In genomic region chr3:188687389-188687788, GRCh38 we compare ENCODE assay signal across 12 cellular contexts.
DNase-seq lines count a peak whose midpoint lies in the region; ATAC-seq, FAIRE-seq and TF ChIP-seq lines count a peak whose summit lies in the region.
"Had no signal": no experiment of that assay in that cellular context is flagged by ENCODE, and none has a peak within 500 bp of the region (broad histone marks: within the 10 kb centered on the region; RNA-seq: fewer than 3 reads in every experiment).

No MANE protein-coding gene starts in this region.

- H3K9me3 ChIP-seq in OCI-LY3 (ENCODE audit: insufficient read depth, low read length) (no peaks in the 10 kb centered on the region), endothelial cell of umbilical vein (replicated peaks; ENCODE audit: control insufficient read depth, insufficient read depth, low read length) (no peaks in the 10 kb centered on the region)
- H3K9me3 ChIP-seq: gastrocnemius medialis had no signal

- H3K9me1 ChIP-seq in endothelial cell of umbilical vein (replicated peaks; ENCODE audit: control insufficient read depth, extremely low read depth, insufficient read depth, low read length): no peaks in the 10 kb centered on the region

- peaks cover 3% of the 10 kb centered on the region for H3K27me3 Mint-ChIP-seq in GM23338 (ENCODE audit: insufficient read depth, low read depth, poor library complexity)

- no peaks in the 10 kb centered on the region for H3F3A ChIP-seq in GM23338 (replicated peaks; ENCODE audit: low read depth)

- TF ChIP-seq CTCF in GM23338 (conservative IDR thresholded peaks at IDR 0.05; ENCODE audit: low read depth in 2 of 2) (peak; percentile 43 to 57), OCI-LY3 (IDR thresholded peaks at IDR 0.05; ENCODE audit: low read depth, low read length) (peak; percentile 52), endothelial cell of umbilical vein (IDR thresholded peaks at IDR 0.05; ENCODE audit: extremely low read depth in 1 of 2, insufficient read depth in 1 of 2, low read depth in 1 of 2, low read length in 2 of 2) (no peak)

- H3K9me2 ChIP-seq in GM23338 (ENCODE audit: insufficient read depth): no peaks in the 10 kb centered on the region

- FAIRE-seq in endothelial cell of umbilical vein (lab: Jason Lieb, UNC): no peak
- FAIRE-seq: GM12892 had no signal

- DNase-seq in GM23338 (ENCODE audit: low spot score): peak; percentile 50
- peak; percentile 6 for DNase-seq in endothelial cell of umbilical vein (ENCODE audit: low read depth, low spot score)
- DNase-seq in skeletal muscle cell (ENCODE audit: low read depth): peak; percentile 86
- no peak for DNase-seq in activated CD8-positive, alpha-beta memory T cell treated with anti-CD3 and anti-CD28 coated beads, Interleukin-2, amount 50 U/mL, for 4 hours
- DNase-seq: Kasumi-1, nephron progenitor cell, SW 1271 had no signal

- POLR2A ChIA-PET in endothelial cell of umbilical vein (lab: Charles Lee): interaction anchor here (0.7 kb wide), 1 partner anchor 336 kb away, joined by 3 read pairs; no protein-coding TSS in a partner anchor

- H3K4me2 ChIP-seq in GM23338 (no peak overlapping the region), OCI-LY3 (ENCODE audit: low read length) (peak overlapping the region; percentile 37), endothelial cell of umbilical vein (ENCODE audit: insufficient read depth, low read length) (no peak overlapping the region)

- no peak overlapping the region for H3K4me3 ChIP-seq in GM23338
- H3K4me3 ChIP-seq in OCI-LY3 (ENCODE audit: low read length): no peak overlapping the region
- H3K4me3 ChIP-seq in endothelial cell of umbilical vein (replicated peaks in 1 of 3; ENCODE audit: insufficient read depth in 1 of 3, low read depth in 1 of 3, low read length in 3 of 3): no peak overlapping the region
- no peak overlapping the region for H3K4me3 ChIP-seq in skeletal muscle cell (ENCODE audit: low read depth, low read length)
- H3K4me3 ChIP-seq: gastrocnemius medialis had no signal

- CTCF ChIA-PET in endothelial cell of umbilical vein (lab: Charles Lee): interaction anchor here (0.8 to 1.5 kb wide), 6 partner anchors 8 to 946 kb away, joined by 3 to 5 read pairs (median 3); no protein-coding TSS in a partner anchor

- H2AFZ ChIP-seq in GM23338: no peak overlapping the region
- H2AFZ ChIP-seq in OCI-LY3 (ENCODE audit: low read depth, low read length): no peak overlapping the region
- no peak overlapping the region for H2AFZ ChIP-seq in endothelial cell of umbilical vein (ENCODE audit: low read depth, low read length)

- H3K79me2 ChIP-seq in GM23338 (replicated peaks; ENCODE audit: insufficient read depth): no peaks in the 10 kb centered on the region
- peaks cover 10% of the 10 kb centered on the region; the same call in 1 of the 2 replicates for H3K79me2 ChIP-seq in OCI-LY3 (ENCODE audit: low read length)
- no peaks in the 10 kb centered on the region for H3K79me2 ChIP-seq in endothelial cell of umbilical vein (ENCODE audit: control insufficient read depth, insufficient read depth, low read length)

- H4K20me1 ChIP-seq in GM23338 (replicated peaks; ENCODE audit: insufficient read depth) (no peaks in the 10 kb centered on the region), OCI-LY3 (ENCODE audit: insufficient read depth, low read length) (no peaks in the 10 kb centered on the region), endothelial cell of umbilical vein (replicated peaks; ENCODE audit: control insufficient read depth, extremely low read depth, insufficient read depth, low read length) (no peaks in the 10 kb centered on the region)

- H3K36me3 ChIP-seq in GM23338 (ENCODE audit: insufficient read depth) (no peaks in the 10 kb centered on the region), OCI-LY3 (replicated peaks; ENCODE audit: low read depth, low read length) (no peaks in the 10 kb centered on the region), endothelial cell of umbilical vein (ENCODE audit: control insufficient read depth in 2 of 2, extremely low read depth in 1 of 2, insufficient read depth in 2 of 2, low read length in 2 of 2) (no peaks in the 10 kb centered on the region)
- H3K36me3 ChIP-seq: gastrocnemius medialis had no signal

- H3K27ac ChIP-seq in GM23338 (ENCODE audit: low read depth) (no peak overlapping the region), OCI-LY3 (ENCODE audit: low read length) (peak overlapping the region; percentile 91), endothelial cell of umbilical vein (ENCODE audit: insufficient read depth, low read depth, low read length) (no peak overlapping the region)

- H3K9me3 Mint-ChIP-seq in GM23338: no peaks in the 10 kb centered on the region
- H3K9me3 Mint-ChIP-seq: nephron progenitor cell had no signal

- H3K4me1 ChIP-seq in GM23338 (ENCODE audit: insufficient read depth) (no peaks in the 10 kb centered on the region), OCI-LY3 (ENCODE audit: low read length) (peaks cover 100% of the 10 kb centered on the region), endothelial cell of umbilical vein (ENCODE audit: control insufficient read depth, extremely low read depth, insufficient read depth, low read length) (peaks cover 7% of the 10 kb centered on the region)

- no peaks in the 10 kb centered on the region for H3K27me3 ChIP-seq in GM23338 (ENCODE audit: insufficient read depth)
- no peaks in the 10 kb centered on the region for H3K27me3 ChIP-seq in OCI-LY3 (ENCODE audit: low read depth, low read length)
- no peaks in the 10 kb centered on the region for H3K27me3 ChIP-seq in endothelial cell of umbilical vein (ENCODE audit: control insufficient read depth in 2 of 2, insufficient read depth in 2 of 2, low read length in 2 of 2)
- H3K27me3 ChIP-seq: gastrocnemius medialis had no signal

- BruUV-seq in endothelial cell of umbilical vein (replicated peaks; lab: Mats Ljungman, UMichigan): no TSS peak

- intact Hi-C loops in endothelial cell of umbilical vein (cut with micrococcal nuclease): loop anchor here (5.0 kb wide), 1 partner anchor 945 kb away; no protein-coding TSS in a partner anchor

- H3K27ac Mint-ChIP-seq in GM23338: no peak overlapping the region
- H3K27ac Mint-ChIP-seq: nephron progenitor cell had no signal

- dilution Hi-C loops in endothelial cell of umbilical vein (cut with MboI; ENCODE audit: extremely low pct_ligation_motif_present, low sequenced_read_pairs): no loop called here

- H3K4me1 Mint-ChIP-seq in GM23338: peaks cover 14% of the 10 kb centered on the region

- no peak overlapping the region for H3K4me3 Mint-ChIP-seq in GM23338
- H3K4me3 Mint-ChIP-seq: nephron progenitor cell had no signal

- H3K36me3 Mint-ChIP-seq in GM23338 (ENCODE audit: low read depth): no peaks in the 10 kb centered on the region

- H3K9ac ChIP-seq in OCI-LY3 (ENCODE audit: low read length) (peak overlapping the region; percentile 68), endothelial cell of umbilical vein (replicated peaks; ENCODE audit: extremely low read depth, insufficient read depth, low read length) (no peak overlapping the region)

- ATAC-seq in GM23338: peak; percentile 73
- no peak for ATAC-seq in GM19463 (IDR thresholded peaks at IDR 0.05; ENCODE audit: unreplicated experiment)
- no peak for ATAC-seq in GM21786 (IDR thresholded peaks at IDR 0.05; ENCODE audit: unreplicated experiment)

- no peak for TF ChIP-seq POLR2A in endothelial cell of umbilical vein (IDR thresholded peaks at IDR 0.05; ENCODE audit: low read depth, low read length)

TF ChIP-seq in GM23338, 12 proteins besides CTCF, POLR2A, EP300 and RAD21 (continues in another document):
- no peak for TF ChIP-seq ZNF331 (CRISPR knock-in tag; IDR thresholded peaks at IDR 0.05; ENCODE audit: low read depth)
- TF ChIP-seq, protein P1, sequence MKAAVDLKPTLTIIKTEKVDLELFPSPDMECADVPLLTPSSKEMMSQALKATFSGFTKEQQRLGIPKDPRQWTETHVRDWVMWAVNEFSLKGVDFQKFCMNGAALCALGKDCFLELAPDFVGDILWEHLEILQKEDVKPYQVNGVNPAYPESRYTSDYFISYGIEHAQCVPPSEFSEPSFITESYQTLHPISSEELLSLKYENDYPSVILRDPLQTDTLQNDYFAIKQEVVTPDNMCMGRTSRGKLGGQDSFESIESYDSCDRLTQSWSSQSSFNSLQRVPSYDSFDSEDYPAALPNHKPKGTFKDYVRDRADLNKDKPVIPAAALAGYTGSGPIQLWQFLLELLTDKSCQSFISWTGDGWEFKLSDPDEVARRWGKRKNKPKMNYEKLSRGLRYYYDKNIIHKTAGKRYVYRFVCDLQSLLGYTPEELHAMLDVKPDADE (IDR thresholded peaks at IDR 0.05): no peak

TF ChIP-seq in endothelial cell of umbilical vein, 7 proteins besides CTCF, POLR2A, EP300 and RAD21:
- no peak for TF ChIP-seq POLR2AphosphoS5 (IDR thresholded peaks at IDR 0.05; ENCODE audit: insufficient read depth, low read depth, low read length)
- TF ChIP-seq FOS (IDR thresholded peaks at IDR 0.05; ENCODE audit: borderline replicate concordance, insufficient read depth, low read length): no peak
- TF ChIP-seq GATA2 (IDR thresholded peaks at IDR 0.05; ENCODE audit: insufficient read depth, insufficient read length, low read depth, low read length): no peak
- TF ChIP-seq JUN (IDR thresholded peaks at IDR 0.05; ENCODE audit: borderline replicate concordance, insufficient read depth, insufficient read length, low read depth): no peak
- no peak for TF ChIP-seq EZH2 (IDR thresholded peaks at IDR 0.05; ENCODE audit: borderline replicate concordance, low read depth, low read length, severe bottlenecking)
- TF ChIP-seq MYC (IDR thresholded peaks at IDR 0.05; ENCODE audit: low read depth, low read length): no peak
- no peak for TF ChIP-seq MAX (IDR thresholded peaks at IDR 0.05; ENCODE audit: insufficient read depth, insufficient read length)

Comparison
In these comparisons a context has a peak if more than half of its experiments do, and no peak if none do; other contexts are left out.
1. CTCF ChIP-seq: peak in GM23338 (2 of 2) and OCI-LY3 (single experiment); none in endothelial cell of umbilical vein (0 of 2).